Comparison of ENCODE assay signal across 25 cellular contexts in the genomic region with DNA sequence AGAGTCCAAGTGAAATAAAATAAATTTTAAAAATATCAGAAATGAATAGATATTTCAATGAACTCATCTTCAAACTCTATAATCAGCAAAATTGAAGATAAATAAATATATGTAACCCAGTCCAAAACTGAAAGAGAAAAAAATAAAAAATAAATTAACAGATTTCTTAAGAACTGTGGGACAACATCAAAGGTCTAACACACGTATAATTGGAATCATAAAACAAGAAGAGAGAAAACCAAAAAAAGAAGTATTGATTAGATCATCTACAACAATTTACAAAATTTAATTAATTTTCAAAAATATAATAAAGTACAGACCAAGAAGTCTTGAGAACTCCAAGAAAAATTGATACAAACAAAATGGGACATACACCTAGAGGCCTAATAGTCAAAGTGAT.
"Had no signal": no experiment of that assay in that cellular context is flagged by ENCODE, and none has a peak within 500 bp of the region (broad histone marks: within the 10 kb centered on the region; RNA-seq: fewer than 3 reads in every experiment).

No MANE protein-coding gene starts in this region.

- DNase-seq: activated CD4-positive, alpha-beta T cell treated with anti-CD3 and anti-CD28 coated beads, Interleukin-2, amount 50 U/mL, for 4 hours; activated CD8-positive, alpha-beta memory T cell treated with anti-CD3 and anti-CD28 coated beads, Interleukin-2, amount 50 U/mL, for 48 hours; activated naive CD4-positive, alpha-beta T cell treated with anti-CD3 and anti-CD28 coated beads for 36 hours; activated T-cell treated with anti-CD3 and anti-CD28 coated beads, Interleukin-2, amount 50 U/mL, for 4 hours; aorta; brain microvascular endothelial cell; caudate nucleus; dermis blood vessel endothelial cell; effector memory CD4-positive, alpha-beta T cell; gastrocnemius medialis; hippocampal formation; left ventricle myocardium superior; mammary epithelial cell; midbrain; nephron progenitor cell; nucleus accumbens; posterior cingulate gyrus; retina; sigmoid colon; stimulated activated CD4-positive, alpha-beta T cell treated with anti-CD3 and anti-CD28 coated beads, Interleukin-15, amount 100 ng/mL, for 24 hours; stimulated activated naive B cell treated with anti-CD40 and anti-IgM and Interleukin-4, amounts not matched to agents 10 μg/mL and 1 μg/mL and 100 μg/mL, for 72 hours; T-helper 1 cell; transverse colon had no signal

- H3K4me1 ChIP-seq: gastrocnemius medialis, sigmoid colon, transverse colon had no signal

- H3K4me3 ChIP-seq: gastrocnemius medialis, sigmoid colon, smooth muscle cell, transverse colon had no signal

- FAIRE-seq: urothelium cell line had no signal

- H3K36me3 ChIP-seq: brain microvascular endothelial cell, gastrocnemius medialis, sigmoid colon, transverse colon had no signal

- H3K27me3 ChIP-seq: brain microvascular endothelial cell, gastrocnemius medialis, sigmoid colon, transverse colon had no signal

- ATAC-seq: activated T-cell treated with anti-CD3 and anti-CD28 coated beads, Interleukin-2, amount 50 U/mL, for 4 hours; gastrocnemius medialis; left ventricle myocardium superior; stimulated activated naive B cell treated with anti-CD40 and anti-IgM and Interleukin-4, amounts not matched to agents 10 μg/mL and 1 μg/mL and 100 μg/mL, for 72 hours had no signal

- H3K9me3 ChIP-seq: gastrocnemius medialis had no signal

- H3K4me2 ChIP-seq: smooth muscle cell had no signal

- H3K27ac ChIP-seq: brain microvascular endothelial cell, gastrocnemius medialis, sigmoid colon, transverse colon had no signal
